In the genomic region with DNA sequence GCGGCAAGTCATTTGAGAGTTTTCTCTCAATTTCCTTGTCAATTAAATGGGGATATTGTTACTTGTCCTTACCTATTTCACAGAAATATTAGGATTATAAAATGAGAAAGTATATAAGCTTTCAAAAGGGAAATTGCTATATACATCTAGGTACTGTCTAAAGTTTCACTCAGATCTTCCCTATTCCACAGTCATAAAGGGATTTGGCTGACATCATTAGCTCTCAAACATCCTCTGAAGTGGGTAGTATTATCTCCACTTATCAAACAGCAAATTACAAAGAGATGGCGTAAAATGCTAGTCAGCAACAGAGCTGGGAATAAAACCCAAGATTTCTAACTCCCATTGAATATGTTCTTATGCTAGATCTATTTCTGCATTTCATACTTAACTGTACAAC, we compare ENCODE assay signal across 27 cellular contexts.
"Had no signal": no experiment of that assay in that cellular context is flagged by ENCODE, and none has a peak within 500 bp of the region (broad histone marks: within the 10 kb centered on the region; RNA-seq: fewer than 3 reads in every experiment).

No MANE protein-coding gene starts in this region.

- H3K4me3 ChIP-seq: gastrocnemius medialis, left lung, lower lobe of right lung, mucosa of descending colon, ovary, skin epidermis, suprapubic skin, tibial artery, upper lobe of right lung had no signal

- ATAC-seq: effector memory CD8-positive, alpha-beta T cell; gastrocnemius medialis; left lung; lower lobe of right lung; mucosa of descending colon; sciatic nerve; upper lobe of right lung had no signal

- H3K27ac ChIP-seq: gastrocnemius medialis, left lung, lower lobe of right lung, skin epidermis, suprapubic skin, tibial artery, upper lobe of right lung had no signal

- H3K27me3 ChIP-seq: gastrocnemius medialis, left lung, ovary, suprapubic skin, tibial artery, upper lobe of right lung had no signal

- H3K9me3 Mint-ChIP-seq: activated naive CD8-positive, alpha-beta T cell treated with anti-CD3 and anti-CD28 coated beads, Interleukin-2, amount 10 ng/mL, durations not matched to agents 7 days and 5 days; activated T-helper 1 cell treated with anti-CD3 and anti-CD28 coated beads, Interleukin-12 subunit alpha, Interleukin-12 subunit beta, Interleukin-2, Interleukin-4 antibody, amounts not matched to agents 30 ng/mL and 10 ng/mL and 1 ng/mL, durations not matched to agents 14 hours and 24 hours and 36 hours; effector memory CD8-positive, alpha-beta T cell; nephron had no signal

- H3K27me3 Mint-ChIP-seq: activated naive CD8-positive, alpha-beta T cell treated with anti-CD3 and anti-CD28 coated beads, Interleukin-2, amount 10 ng/mL, durations not matched to agents 7 days and 5 days; effector memory CD8-positive, alpha-beta T cell; progenitor cell of endocrine pancreas had no signal

- H3K27ac Mint-ChIP-seq: activated naive CD8-positive, alpha-beta T cell treated with anti-CD3 and anti-CD28 coated beads, Interleukin-2, amount 10 ng/mL, durations not matched to agents 7 days and 5 days; activated T-helper 1 cell treated with anti-CD3 and anti-CD28 coated beads, Interleukin-12 subunit alpha, Interleukin-12 subunit beta, Interleukin-2, Interleukin-4 antibody, amounts not matched to agents 30 ng/mL and 10 ng/mL and 1 ng/mL, durations not matched to agents 14 hours and 24 hours and 36 hours; progenitor cell of endocrine pancreas had no signal

- DNase-seq: activated CD4-positive, alpha-beta T cell treated with anti-CD3 and anti-CD28 coated beads for 48 hours; activated CD4-positive, alpha-beta T cell treated with anti-CD3 and anti-CD28 coated beads, Interleukin-2, amount 50 U/mL, for 48 hours; activated CD4-positive, CD25-positive, alpha-beta regulatory T cell; activated gamma-delta T cell treated with Interleukin-2 at 50 U/mL for 16 hours; activated naive CD8-positive, alpha-beta T cell treated with anti-CD3 and anti-CD28 coated beads, Interleukin-2, amount 10 ng/mL, durations not matched to agents 7 days and 5 days; amniotic stem cell; caudate nucleus; cortex of kidney; effector memory CD8-positive, alpha-beta T cell; erythroblast; gastrocnemius medialis; glutamatergic neuron; left lung; lower lobe of right lung; mesenchymal stem cell; mucosa of descending colon; ovary; stimulated activated CD4-positive, alpha-beta T cell treated with anti-CD3 and anti-CD28 coated beads, Interleukin-4, amount 100 ng/mL, for 24 hours; stimulated activated naive CD4-positive, alpha-beta T cell; tibial artery; upper lobe of right lung had no signal

- H3K4me1 ChIP-seq: gastrocnemius medialis, left lung, lower lobe of right lung, tibial artery, upper lobe of right lung had no signal

- H3K4me3 Mint-ChIP-seq: activated naive CD8-positive, alpha-beta T cell treated with anti-CD3 and anti-CD28 coated beads, Interleukin-2, amount 10 ng/mL, durations not matched to agents 7 days and 5 days; activated T-helper 1 cell treated with anti-CD3 and anti-CD28 coated beads, Interleukin-12 subunit alpha, Interleukin-12 subunit beta, Interleukin-2, Interleukin-4 antibody, amounts not matched to agents 30 ng/mL and 10 ng/mL and 1 ng/mL, durations not matched to agents 14 hours and 24 hours and 36 hours; effector memory CD8-positive, alpha-beta T cell; nephron had no signal

- H3K9me3 ChIP-seq: gastrocnemius medialis, left lung, lower lobe of right lung, mucosa of descending colon, ovary, suprapubic skin, tibial artery, upper lobe of right lung had no signal
